In genomic region chr22:21741790-21742189, GRCh38 we compare ENCODE assay signal across 24 cellular contexts.
"Had no signal": no experiment of that assay in that cellular context is flagged by ENCODE, and none has a peak within 500 bp of the region (broad histone marks: within the 10 kb centered on the region; RNA-seq: fewer than 3 reads in every experiment).

No MANE protein-coding gene starts in this region.

- H3K9me3 ChIP-seq: breast epithelium had no signal

- H3K4me2 ChIP-seq: PC-9 had no signal

- H3K4me3 Mint-ChIP-seq: activated CD4-positive, alpha-beta memory T cell treated with anti-CD3 and anti-CD28 coated beads, Interleukin-2, amount 10 ng/mL, durations not matched to agents 7 days and 5 days; activated naive CD4-positive, alpha-beta T cell treated with anti-CD3 and anti-CD28 coated beads, Interleukin-2, amount 10 ng/mL, durations not matched to agents 7 days and 5 days; activated T-helper 17 cell treated with anti-CD3 and anti-CD28 coated beads, Interleukin-2, amount 50 U/mL, for 72 hours had no signal

- H3K27me3 Mint-ChIP-seq: activated T-helper 17 cell treated with anti-CD3 and anti-CD28 coated beads, Interleukin-2, amount 50 U/mL, for 72 hours had no signal

- H3K4me3 ChIP-seq: breast epithelium, PC-9 had no signal

- H3K27ac Mint-ChIP-seq: activated CD4-positive, alpha-beta memory T cell treated with anti-CD3 and anti-CD28 coated beads, Interleukin-2, amount 10 ng/mL, durations not matched to agents 7 days and 5 days; activated naive CD4-positive, alpha-beta T cell treated with anti-CD3 and anti-CD28 coated beads, Interleukin-2, amount 10 ng/mL, durations not matched to agents 7 days and 5 days; activated T-helper 17 cell treated with anti-CD3 and anti-CD28 coated beads, Interleukin-2, amount 50 U/mL, for 72 hours had no signal

- H3K9me3 Mint-ChIP-seq: activated CD4-positive, alpha-beta memory T cell treated with anti-CD3 and anti-CD28 coated beads, Interleukin-2, amount 10 ng/mL, durations not matched to agents 7 days and 5 days; activated naive CD4-positive, alpha-beta T cell treated with anti-CD3 and anti-CD28 coated beads, Interleukin-2, amount 10 ng/mL, durations not matched to agents 7 days and 5 days; activated T-helper 17 cell treated with anti-CD3 and anti-CD28 coated beads, Interleukin-2, amount 50 U/mL, for 72 hours had no signal

- DNase-seq: activated CD4-positive, alpha-beta memory T cell treated with anti-CD3 and anti-CD28 coated beads, Interleukin-2, amount 10 ng/mL, durations not matched to agents 7 days and 5 days; activated CD4-positive, alpha-beta T cell treated with anti-CD3 and anti-CD28 coated beads, Interleukin-2, amount 50 U/mL, for 1 hour; activated CD4-positive, CD25-positive, alpha-beta regulatory T cell; activated gamma-delta T cell treated with Interleukin-2 at 50 U/mL for 16 hours; activated naive CD4-positive, alpha-beta T cell treated with anti-CD3 and anti-CD28 coated beads, Interleukin-2, amount 10 ng/mL, durations not matched to agents 7 days and 5 days; activated T-cell treated with anti-CD3 and anti-CD28 coated beads for 4 hours; activated T-cell treated with anti-CD3 and anti-CD28 coated beads, Interleukin-2, amount 50 U/mL, for 48 hours; aorta; central memory CD4-positive, alpha-beta T cell; Kasumi-1; KBM-7; NCI-H1048; NCI-H146; NCI-H187 treated with DMSO at 0.1 percent for 48 hours; NCI-H2081 treated with DMSO at 0.1 percent for 48 hours; NCI-H446; NCI-H524; PC-9; SIG-M5; T-helper 2 cell; T1000 had no signal

- H3K27me3 ChIP-seq: breast epithelium had no signal

- H3K4me1 ChIP-seq: breast epithelium had no signal

- H3K27ac ChIP-seq: breast epithelium, PC-9, VCaP had no signal

- H3K36me3 Mint-ChIP-seq: activated naive CD4-positive, alpha-beta T cell treated with anti-CD3 and anti-CD28 coated beads, Interleukin-2, amount 10 ng/mL, durations not matched to agents 7 days and 5 days had no signal

- H2AFZ ChIP-seq: PC-9 had no signal

- H3K36me3 ChIP-seq: breast epithelium had no signal

- H3K4me1 Mint-ChIP-seq: activated CD4-positive, alpha-beta memory T cell treated with anti-CD3 and anti-CD28 coated beads, Interleukin-2, amount 10 ng/mL, durations not matched to agents 7 days and 5 days; activated naive CD4-positive, alpha-beta T cell treated with anti-CD3 and anti-CD28 coated beads, Interleukin-2, amount 10 ng/mL, durations not matched to agents 7 days and 5 days; activated T-helper 17 cell treated with anti-CD3 and anti-CD28 coated beads, Interleukin-2, amount 50 U/mL, for 72 hours had no signal

- ATAC-seq: activated T-helper 17 cell treated with anti-CD3 and anti-CD28 coated beads, Interleukin-2, amount 50 U/mL, for 72 hours had no signal
